17 cellular contexts compared by ENCODE assay signal in genomic region chr10:12887780-12888179, GRCh38.
DNase-seq lines count a peak whose midpoint lies in the region; ATAC-seq, FAIRE-seq and TF ChIP-seq lines count a peak whose summit lies in the region.
"Had no signal": no experiment of that assay in that cellular context is flagged by ENCODE, and none has a peak within 500 bp of the region (broad histone marks: within the 10 kb centered on the region; RNA-seq: fewer than 3 reads in every experiment).

No MANE protein-coding gene starts in this region.

- TF ChIP-seq CTCF in ascending aorta (IDR thresholded peaks at IDR 0.05) (no peak), H1 (IDR thresholded peaks at IDR 0.05; ENCODE audit: control extremely low read depth in 1 of 3, insufficient read depth in 1 of 3, low read depth in 1 of 3, low read length in 3 of 3) (no peak), testis (IDR thresholded peaks at IDR 0.05) (no peak)

- no peak overlapping the region for H3K18ac ChIP-seq in H1 (ENCODE audit: extremely low read depth, low read length)

- no peak overlapping the region for H3K4ac ChIP-seq in H1 (replicated peaks; ENCODE audit: insufficient read length, low read depth, low read length)

- no peak overlapping the region for H2BK5ac ChIP-seq in H1 (ENCODE audit: low read depth, low read length)

- no peak overlapping the region for H3K4me3 Mint-ChIP-seq in stimulated activated naive B cell treated with anti-CD40 and anti-IgM and Interleukin-4, amounts not matched to agents 10 μg/mL and 1 μg/mL and 100 μg/mL, for 72 hours
- H3K4me3 Mint-ChIP-seq: B cell; CD4-positive, alpha-beta T cell had no signal

- H3K4me3 ChIP-seq in ascending aorta (no peak overlapping the region), H1 (ENCODE audit: extremely low read depth in 1 of 4, insufficient read depth in 2 of 4, low read depth in 3 of 4, low read length in 4 of 4) (no peak overlapping the region), testis (no peak overlapping the region)
- H3K4me3 ChIP-seq: GM12878 had no signal

- H3K79me2 ChIP-seq in H1 (ENCODE audit: control insufficient read depth in 1 of 2, insufficient read depth in 2 of 2, low read length in 2 of 2) = no peaks in the 10 kb centered on the region

- no peak for TF ChIP-seq EP300 in H1 (IDR thresholded peaks at IDR 0.05; ENCODE audit: borderline replicate concordance in 1 of 2, low read depth in 2 of 2, low read length in 2 of 2)

- no peak overlapping the region for H3K4me2 ChIP-seq in H1 (ENCODE audit: insufficient read depth in 1 of 2, low read depth in 2 of 2, low read length in 2 of 2)

- no peak overlapping the region for H4K8ac ChIP-seq in H1 (ENCODE audit: extremely low read depth, insufficient read depth, low read length)

- POLR2A ChIA-PET in H1 (lab: Charles Lee; ENCODE audit: partially characterized antibody) = no interaction called here

- no peak overlapping the region for H2BK15ac ChIP-seq in H1 (ENCODE audit: low read length)

- no peak for FAIRE-seq in H1 (lab: Jason Lieb, UNC)
- FAIRE-seq: A204.1, GM12878 had no signal

- no peak for ATAC-seq in stimulated activated naive B cell treated with anti-CD40 and anti-IgM and Interleukin-4, amounts not matched to agents 10 μg/mL and 1 μg/mL and 100 μg/mL, for 72 hours (replicated peaks)
- ATAC-seq: GM12878, HCT116 had no signal

- no peak overlapping the region for H3K14ac ChIP-seq in H1 (ENCODE audit: insufficient read length)

- no peaks in the 10 kb centered on the region for H3K23me2 ChIP-seq in H1 (ENCODE audit: low read depth, low read length)

- H3K27me3 ChIP-seq in ascending aorta (no peaks in the 10 kb centered on the region), H1 (replicated peaks in 1 of 4; ENCODE audit: control insufficient read depth in 3 of 4, extremely low read depth in 1 of 4, insufficient read depth in 3 of 4, low read length in 3 of 4) (no peaks in the 10 kb centered on the region), testis (no peaks in the 10 kb centered on the region)

- no peaks in the 10 kb centered on the region for H4K20me1 ChIP-seq in H1 (replicated peaks in 1 of 2; ENCODE audit: control insufficient read depth in 1 of 2, insufficient read depth in 2 of 2, low read length in 2 of 2)

- H2BK120ac ChIP-seq in H1 (replicated peaks; ENCODE audit: low read depth, low read length) = no peak overlapping the region

- H3K56ac ChIP-seq in H1 (replicated peaks; ENCODE audit: insufficient read length, low read depth, low read length) = no peak overlapping the region

- H3K9me3 Mint-ChIP-seq in stimulated activated naive B cell treated with anti-CD40 and anti-IgM and Interleukin-4, amounts not matched to agents 10 μg/mL and 1 μg/mL and 100 μg/mL, for 72 hours = peaks cover 11 to 15% of the 10 kb centered on the region in 2 donors

- H3K79me1 ChIP-seq in H1 (ENCODE audit: low read depth, low read length) = no peaks in the 10 kb centered on the region

- H3K9me3 ChIP-seq in ascending aorta (peaks cover 0 to 3% of the 10 kb centered on the region in 2 donors), H1 (ENCODE audit: insufficient read depth in 2 of 2, low read depth in 1 of 2, low read length in 1 of 2) (0 out of 4 replicates have a peak, but pooled peaks cover 0 to 6% of the 10 kb centered on the region in 2 experiments), testis (no peaks in the 10 kb centered on the region)

- H4K5ac ChIP-seq in H1 (ENCODE audit: insufficient read length, low read depth, low read length) = no peak overlapping the region

- H3K27ac ChIP-seq in ascending aorta (peak overlapping the region; percentile 80 to 89), H1 (ENCODE audit: low read depth, low read length) (no peak overlapping the region), testis (peak overlapping the region; percentile 39 to 46)
- H3K27ac ChIP-seq: HL-60 had no signal

- no peak overlapping the region for H3K27ac Mint-ChIP-seq in stimulated activated naive B cell treated with anti-CD40 and anti-IgM and Interleukin-4, amounts not matched to agents 10 μg/mL and 1 μg/mL and 100 μg/mL, for 72 hours
- H3K27ac Mint-ChIP-seq: B cell; CD4-positive, alpha-beta T cell had no signal

- no peak overlapping the region for H3K23ac ChIP-seq in H1 (ENCODE audit: insufficient read length)

- TF ChIP-seq RAD21 in H1 (IDR thresholded peaks at IDR 0.05 in 1 of 2, conservative IDR thresholded peaks at IDR 0.05 in 1 of 2; ENCODE audit: low read depth in 2 of 2, low read length in 2 of 2) = no peak

- no peaks in the 10 kb centered on the region for H3K36me3 ChIP-seq in ascending aorta
- H3K36me3 ChIP-seq in H1 (ENCODE audit: control insufficient read depth in 2 of 4, insufficient read depth in 4 of 4, low read length in 3 of 4) = no peaks in the 10 kb centered on the region
- no peaks in the 10 kb centered on the region for H3K36me3 ChIP-seq in testis (ENCODE audit: low read depth, missing control alignments)

- 0 out of 2 replicates have a peak overlapping the region, but pooled peaks have one; percentile 34 for H2AFZ ChIP-seq in H1 (ENCODE audit: low read length)

- no peak overlapping the region for H2AK5ac ChIP-seq in H1 (ENCODE audit: low read depth, low read length)

- WGBS in H1 (ENCODE audit: extremely low coverage in 1 of 2, insufficient coverage in 1 of 2, insufficient read length in 1 of 2, insufficient replicate concordance in 2 of 2, low coverage in 1 of 2, low lambda C conversion rate in 2 of 2, missing lambda C conversion rate in 1 of 2), 2 experiments = 73% methylated on average over 3 of the region's 3 CpGs; no CpG with 5 or more reads in 1 of the 2 experiments
- 74 to 82% methylated on average over 3 of the region's 3 CpGs for WGBS in testis, 2 donors

- H3K27me3 Mint-ChIP-seq in stimulated activated naive B cell treated with anti-CD40 and anti-IgM and Interleukin-4, amounts not matched to agents 10 μg/mL and 1 μg/mL and 100 μg/mL, for 72 hours = peaks cover 8 to 9% of the 10 kb centered on the region in 2 donors

- TF ChIP-seq POLR2A in H1 (IDR thresholded peaks at IDR 0.05; ENCODE audit: control extremely low read depth in 1 of 2, low read depth in 2 of 2, low read length in 2 of 2) (no peak), testis (IDR thresholded peaks at IDR 0.05) (no peak)

- CTCF ChIA-PET in H1 (lab: Charles Lee; ENCODE audit: partially characterized antibody) = interaction anchor here (1.0 to 1.7 kb wide), 5 partner anchors 8 to 31 kb away, joined by 3 to 8 read pairs (median 4); no protein-coding TSS in a partner anchor

- H3K4me1 ChIP-seq in ascending aorta (peaks cover 9 to 17% of the 10 kb centered on the region in 2 donors), H1 (replicated peaks in 1 of 4; ENCODE audit: control insufficient read depth in 3 of 4, insufficient read depth in 4 of 4, low read length in 3 of 4) (no peaks in the 10 kb centered on the region), testis (peaks cover 6% of the 10 kb centered on the region)

- H3K4me1 Mint-ChIP-seq in stimulated activated naive B cell treated with anti-CD40 and anti-IgM and Interleukin-4, amounts not matched to agents 10 μg/mL and 1 μg/mL and 100 μg/mL, for 72 hours = no peaks in the 10 kb centered on the region
- H3K4me1 Mint-ChIP-seq: B cell had no signal

- H3K9ac ChIP-seq in H1 (replicated peaks in 1 of 4; ENCODE audit: extremely low read depth in 1 of 4, low read depth in 3 of 4, low read length in 3 of 4) = no peak overlapping the region

- no peak overlapping the region for H2BK12ac ChIP-seq in H1 (ENCODE audit: low read depth, low read length)

- no peak for DNase-seq in ascending aorta (ENCODE audit: low spot score in 2 of 2)
- no peak for DNase-seq in H1 (ENCODE audit: low read depth in 1 of 2, low spot score in 2 of 2)
- no peak for DNase-seq in testis
- DNase-seq in activated gamma-delta T cell treated with Interleukin-2 at 50 U/mL for 16 hours = no peak
- DNase-seq in NCI-H526 treated with DMSO at 0.1 percent for 48 hours (lab: John Stamatoyannopoulos, UW) = no peak
- no peak for DNase-seq in stimulated activated naive B cell treated with anti-CD40 and anti-IgM and Interleukin-4, amounts not matched to agents 10 μg/mL and 1 μg/mL and 100 μg/mL, for 72 hours
- DNase-seq in DMS53 (lab: John Stamatoyannopoulos, UW) = no peak
- DNase-seq: C1 segment of cervical spinal cord; Calu3; CD4-positive, alpha-beta T cell; DMS 273 treated with DMSO at 0.1 percent for 48 hours; DMS79 had no signal

- H3K36me3 Mint-ChIP-seq in stimulated activated naive B cell treated with anti-CD40 and anti-IgM and Interleukin-4, amounts not matched to agents 10 μg/mL and 1 μg/mL and 100 μg/mL, for 72 hours = no peaks in the 10 kb centered on the region

- intact Hi-C loops in ascending aorta (cut with DNase I) (loop anchor here (1.0 to 5.0 kb wide), 2 partner anchors 45 to 114 kb away; partner anchors contain the start of gene CCDC3), testis (cut with DNase I; ENCODE audit: low total_unique reads) (no loop called here)

- H2BK20ac ChIP-seq in H1 (ENCODE audit: low read length) = no peak overlapping the region

- no peak overlapping the region for H4K91ac ChIP-seq in H1 (replicated peaks; ENCODE audit: insufficient read length, low read length)

TF ChIP-seq in H1, 55 proteins besides CTCF, POLR2A, EP300 and RAD21:
- TF ChIP-seq KDM4A (IDR thresholded peaks at IDR 0.05; ENCODE audit: low read depth, low read length, severe bottlenecking) = no peak
- no peak for TF ChIP-seq EGR1 (IDR thresholded peaks at IDR 0.05; ENCODE audit: borderline replicate concordance, low read depth, low read length)
- TF ChIP-seq SUZ12 (IDR thresholded peaks at IDR 0.05; ENCODE audit: low read length) = no peak
- TF ChIP-seq TAF1 (IDR thresholded peaks at IDR 0.05; ENCODE audit: low read depth, low read length) = no peak
